ENCODE assay signal across 1 cellular context in the genomic region with DNA sequence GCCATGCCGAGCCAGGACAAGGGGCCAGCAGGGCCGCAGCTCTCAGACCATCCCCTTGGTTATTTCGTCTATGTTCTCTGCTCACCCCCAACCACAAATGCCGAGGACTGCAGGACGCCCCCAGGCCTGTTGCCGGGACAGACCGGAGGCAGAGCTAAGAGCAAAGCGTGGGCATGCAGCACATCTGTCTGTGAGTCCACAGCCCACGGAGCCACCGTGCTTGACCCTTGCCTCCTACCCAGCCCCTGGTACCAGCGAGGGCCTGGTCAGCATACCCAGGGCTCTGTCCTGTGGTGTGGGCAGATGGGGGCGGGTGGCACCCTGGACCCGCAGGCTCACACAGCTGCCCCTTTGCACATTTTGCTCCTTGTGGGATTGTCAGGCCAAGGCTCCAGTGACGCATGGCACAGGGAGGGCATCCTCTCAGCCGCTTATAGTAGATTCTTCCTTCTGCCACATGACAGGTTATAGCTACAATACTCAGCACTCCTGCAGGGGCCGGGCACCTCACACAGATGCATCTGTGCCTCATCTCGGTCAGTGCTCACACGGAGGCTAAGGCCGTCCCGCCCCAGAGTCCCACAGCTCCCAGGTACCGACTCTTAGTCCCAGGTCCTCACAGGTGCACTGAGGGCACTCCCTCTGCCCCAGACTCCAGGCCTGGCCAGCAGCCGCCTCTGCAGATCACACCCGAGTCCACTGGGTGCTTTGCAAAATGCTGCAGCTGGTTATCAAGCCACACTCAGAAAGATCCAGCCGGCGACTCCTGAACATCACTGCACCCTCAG.
TF ChIP-seq lines count a peak whose summit lies in the region.

No MANE protein-coding gene starts in this region.

TF ChIP-seq in GM23338, 12 proteins besides CTCF, POLR2A, EP300 and RAD21 (continued from another document):
- TF ChIP-seq, protein P1, sequence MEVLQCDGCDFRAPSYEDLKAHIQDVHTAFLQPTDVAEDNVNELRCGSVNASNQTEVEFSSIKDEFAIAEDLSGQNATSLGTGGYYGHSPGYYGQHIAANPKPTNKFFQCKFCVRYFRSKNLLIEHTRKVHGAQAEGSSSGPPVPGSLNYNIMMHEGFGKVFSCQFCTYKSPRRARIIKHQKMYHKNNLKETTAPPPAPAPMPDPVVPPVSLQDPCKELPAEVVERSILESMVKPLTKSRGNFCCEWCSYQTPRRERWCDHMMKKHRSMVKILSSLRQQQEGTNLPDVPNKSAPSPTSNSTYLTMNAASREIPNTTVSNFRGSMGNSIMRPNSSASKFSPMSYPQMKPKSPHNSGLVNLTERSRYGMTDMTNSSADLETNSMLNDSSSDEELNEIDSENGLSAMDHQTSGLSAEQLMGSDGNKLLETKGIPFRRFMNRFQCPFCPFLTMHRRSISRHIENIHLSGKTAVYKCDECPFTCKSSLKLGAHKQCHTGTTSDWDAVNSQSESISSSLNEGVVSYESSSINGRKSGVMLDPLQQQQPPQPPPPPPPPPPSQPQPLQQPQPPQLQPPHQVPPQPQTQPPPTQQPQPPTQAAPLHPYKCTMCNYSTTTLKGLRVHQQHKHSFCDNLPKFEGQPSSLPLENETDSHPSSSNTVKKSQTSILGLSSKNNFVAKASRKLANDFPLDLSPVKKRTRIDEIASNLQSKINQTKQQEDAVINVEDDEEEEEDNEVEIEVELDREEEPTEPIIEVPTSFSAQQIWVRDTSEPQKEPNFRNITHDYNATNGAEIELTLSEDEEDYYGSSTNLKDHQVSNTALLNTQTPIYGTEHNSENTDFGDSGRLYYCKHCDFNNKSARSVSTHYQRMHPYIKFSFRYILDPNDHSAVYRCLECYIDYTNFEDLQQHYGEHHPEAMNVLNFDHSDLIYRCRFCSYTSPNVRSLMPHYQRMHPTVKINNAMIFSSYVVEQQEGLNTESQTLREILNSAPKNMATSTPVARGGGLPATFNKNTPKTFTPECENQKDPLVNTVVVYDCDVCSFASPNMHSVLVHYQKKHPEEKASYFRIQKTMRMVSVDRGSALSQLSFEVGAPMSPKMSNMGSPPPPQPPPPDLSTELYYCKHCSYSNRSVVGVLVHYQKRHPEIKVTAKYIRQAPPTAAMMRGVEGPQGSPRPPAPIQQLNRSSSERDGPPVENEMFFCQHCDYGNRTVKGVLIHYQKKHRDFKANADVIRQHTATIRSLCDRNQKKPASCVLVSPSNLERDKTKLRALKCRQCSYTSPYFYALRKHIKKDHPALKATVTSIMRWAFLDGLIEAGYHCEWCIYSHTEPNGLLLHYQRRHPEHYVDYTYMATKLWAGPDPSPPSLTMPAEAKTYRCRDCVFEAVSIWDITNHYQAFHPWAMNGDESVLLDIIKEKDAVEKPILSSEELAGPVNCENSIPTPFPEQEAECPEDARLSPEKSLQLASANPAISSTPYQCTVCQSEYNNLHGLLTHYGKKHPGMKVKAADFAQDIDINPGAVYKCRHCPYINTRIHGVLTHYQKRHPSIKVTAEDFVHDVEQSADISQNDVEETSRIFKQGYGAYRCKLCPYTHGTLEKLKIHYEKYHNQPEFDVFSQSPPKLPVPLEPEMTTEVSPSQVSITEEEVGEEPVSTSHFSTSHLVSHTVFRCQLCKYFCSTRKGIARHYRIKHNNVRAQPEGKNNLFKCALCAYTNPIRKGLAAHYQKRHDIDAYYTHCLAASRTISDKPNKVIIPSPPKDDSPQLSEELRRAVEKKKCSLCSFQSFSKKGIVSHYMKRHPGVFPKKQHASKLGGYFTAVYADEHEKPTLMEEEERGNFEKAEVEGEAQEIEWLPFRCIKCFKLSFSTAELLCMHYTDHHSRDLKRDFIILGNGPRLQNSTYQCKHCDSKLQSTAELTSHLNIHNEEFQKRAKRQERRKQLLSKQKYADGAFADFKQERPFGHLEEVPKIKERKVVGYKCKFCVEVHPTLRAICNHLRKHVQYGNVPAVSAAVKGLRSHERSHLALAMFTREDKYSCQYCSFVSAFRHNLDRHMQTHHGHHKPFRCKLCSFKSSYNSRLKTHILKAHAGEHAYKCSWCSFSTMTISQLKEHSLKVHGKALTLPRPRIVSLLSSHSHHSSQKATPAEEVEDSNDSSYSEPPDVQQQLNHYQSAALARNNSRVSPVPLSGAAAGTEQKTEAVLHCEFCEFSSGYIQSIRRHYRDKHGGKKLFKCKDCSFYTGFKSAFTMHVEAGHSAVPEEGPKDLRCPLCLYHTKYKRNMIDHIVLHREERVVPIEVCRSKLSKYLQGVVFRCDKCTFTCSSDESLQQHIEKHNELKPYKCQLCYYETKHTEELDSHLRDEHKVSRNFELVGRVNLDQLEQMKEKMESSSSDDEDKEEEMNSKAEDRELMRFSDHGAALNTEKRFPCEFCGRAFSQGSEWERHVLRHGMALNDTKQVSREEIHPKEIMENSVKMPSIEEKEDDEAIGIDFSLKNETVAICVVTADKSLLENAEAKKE (CRISPR knock-in tag; IDR thresholded peaks at IDR 0.05): no peak
- TF ChIP-seq ZNF114 (CRISPR knock-in tag; IDR thresholded peaks at IDR 0.05): no peak
- no peak for TF ChIP-seq JUNB (IDR thresholded peaks at IDR 0.05; ENCODE audit: unreplicated experiment)
- no peak for TF ChIP-seq NANOG (IDR thresholded peaks at IDR 0.05; ENCODE audit: borderline replicate concordance)
- no peak; the same call in 1 of the 2 replicates for TF ChIP-seq POLR2AphosphoS5 (IDR thresholded peaks at IDR 0.05; ENCODE audit: low read depth)
- TF ChIP-seq, protein P2, sequence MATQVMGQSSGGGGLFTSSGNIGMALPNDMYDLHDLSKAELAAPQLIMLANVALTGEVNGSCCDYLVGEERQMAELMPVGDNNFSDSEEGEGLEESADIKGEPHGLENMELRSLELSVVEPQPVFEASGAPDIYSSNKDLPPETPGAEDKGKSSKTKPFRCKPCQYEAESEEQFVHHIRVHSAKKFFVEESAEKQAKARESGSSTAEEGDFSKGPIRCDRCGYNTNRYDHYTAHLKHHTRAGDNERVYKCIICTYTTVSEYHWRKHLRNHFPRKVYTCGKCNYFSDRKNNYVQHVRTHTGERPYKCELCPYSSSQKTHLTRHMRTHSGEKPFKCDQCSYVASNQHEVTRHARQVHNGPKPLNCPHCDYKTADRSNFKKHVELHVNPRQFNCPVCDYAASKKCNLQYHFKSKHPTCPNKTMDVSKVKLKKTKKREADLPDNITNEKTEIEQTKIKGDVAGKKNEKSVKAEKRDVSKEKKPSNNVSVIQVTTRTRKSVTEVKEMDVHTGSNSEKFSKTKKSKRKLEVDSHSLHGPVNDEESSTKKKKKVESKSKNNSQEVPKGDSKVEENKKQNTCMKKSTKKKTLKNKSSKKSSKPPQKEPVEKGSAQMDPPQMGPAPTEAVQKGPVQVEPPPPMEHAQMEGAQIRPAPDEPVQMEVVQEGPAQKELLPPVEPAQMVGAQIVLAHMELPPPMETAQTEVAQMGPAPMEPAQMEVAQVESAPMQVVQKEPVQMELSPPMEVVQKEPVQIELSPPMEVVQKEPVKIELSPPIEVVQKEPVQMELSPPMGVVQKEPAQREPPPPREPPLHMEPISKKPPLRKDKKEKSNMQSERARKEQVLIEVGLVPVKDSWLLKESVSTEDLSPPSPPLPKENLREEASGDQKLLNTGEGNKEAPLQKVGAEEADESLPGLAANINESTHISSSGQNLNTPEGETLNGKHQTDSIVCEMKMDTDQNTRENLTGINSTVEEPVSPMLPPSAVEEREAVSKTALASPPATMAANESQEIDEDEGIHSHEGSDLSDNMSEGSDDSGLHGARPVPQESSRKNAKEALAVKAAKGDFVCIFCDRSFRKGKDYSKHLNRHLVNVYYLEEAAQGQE (IDR thresholded peaks at IDR 0.05; ENCODE audit: unreplicated experiment): no peak
- TF ChIP-seq EZH2phosphoT487 (IDR thresholded peaks at IDR 0.05; ENCODE audit: unreplicated experiment): no peak
